12 cellular contexts compared by ENCODE assay signal in genomic region chr22:23404689-23405365, GRCh38.
DNase-seq lines count a peak whose midpoint lies in the region; ATAC-seq, FAIRE-seq and TF ChIP-seq lines count a peak whose summit lies in the region.
"Had no signal": no experiment of that assay in that cellular context is flagged by ENCODE, and none has a peak within 500 bp of the region (broad histone marks: within the 10 kb centered on the region; RNA-seq: fewer than 3 reads in every experiment).

No MANE protein-coding gene starts in this region.

- ATAC-seq in HG03039 (IDR thresholded peaks at IDR 0.05; ENCODE audit: unreplicated experiment), result no peak
- ATAC-seq in GM19397 (IDR thresholded peaks at IDR 0.05; ENCODE audit: unreplicated experiment), result no peak

- intact Hi-C loops in vagina (cut with DNase I), result no loop called here
- intact Hi-C loops in activated T-helper 2 cell treated with anti-CD3 and anti-CD28 coated beads, Interferon-gamma antibody, Interleukin-2, Interleukin-4, amounts not matched to agents 10 μg/mL and 5 μg/mL and 100 μg/mL, durations not matched to agents 14 hours and 24 hours and 36 hours (cut with micrococcal nuclease), result no loop called here

- no peak overlapping the region for H2BK120ac ChIP-seq in H1 (replicated peaks; ENCODE audit: low read depth, low read length)

- no peak overlapping the region for H2BK15ac ChIP-seq in H1 (ENCODE audit: low read length)

- no peak overlapping the region for H3K18ac ChIP-seq in H1 (ENCODE audit: extremely low read depth, low read length)

- H3K4me1 ChIP-seq in NT2/D1 (ENCODE audit: insufficient read depth, insufficient read length) (peaks cover 18% of the 10 kb centered on the region), H1 (replicated peaks in 1 of 4; ENCODE audit: control insufficient read depth in 3 of 4, insufficient read depth in 4 of 4, low read length in 3 of 4) (peaks cover 0 to 8% (median 4%) of the 10 kb centered on the region in 4 experiments; a peak in 4 of 7 replicates), vagina (peaks cover 4% of the 10 kb centered on the region)

- no peak overlapping the region for H2BK12ac ChIP-seq in H1 (ENCODE audit: low read depth, low read length)

- TF ChIP-seq CTCF in H1 (IDR thresholded peaks at IDR 0.05; ENCODE audit: control extremely low read depth in 1 of 3, insufficient read depth in 1 of 3, low read depth in 1 of 3, low read length in 3 of 3) (no peak), neural cell (IDR thresholded peaks at IDR 0.05; ENCODE audit: poor library complexity, severe bottlenecking) (no peak), vagina (IDR thresholded peaks at IDR 0.05) (no peak)

- DNase-seq in EH (ENCODE audit: low read depth) (peak; percentile 65), NT2/D1 (ENCODE audit: low read depth, low spot score) (peak; percentile 20), H1 (ENCODE audit: low read depth in 1 of 2, low spot score in 2 of 2) (peak in 1 of 2 experiments; percentile 89), vagina (ENCODE audit: extremely low spot score in 2 of 2) (no peak)
- no peak for DNase-seq in activated T-helper 2 cell treated with anti-CD3 and anti-CD28 coated beads, Interferon-gamma antibody, Interleukin-2, Interleukin-4, amounts not matched to agents 10 μg/mL and 5 μg/mL and 100 μg/mL, durations not matched to agents 14 hours and 24 hours and 36 hours (ENCODE audit: low spot score)

- H4K20me1 ChIP-seq in H1 (replicated peaks in 1 of 2; ENCODE audit: control insufficient read depth in 1 of 2, insufficient read depth in 2 of 2, low read length in 2 of 2) (peaks cover 0 to 5% of the 10 kb centered on the region in 2 experiments), neural cell (ENCODE audit: insufficient read depth) (no peaks in the 10 kb centered on the region)

- H2AFZ ChIP-seq in H1 (ENCODE audit: low read length) (no peak overlapping the region), neural cell (ENCODE audit: low read depth, low read length) (no peak overlapping the region)

- peaks cover 2% of the 10 kb centered on the region for H3K27me3 Mint-ChIP-seq in activated T-helper 2 cell treated with anti-CD3 and anti-CD28 coated beads, Interferon-gamma antibody, Interleukin-2, Interleukin-4, amounts not matched to agents 10 μg/mL and 5 μg/mL and 100 μg/mL, durations not matched to agents 14 hours and 24 hours and 36 hours (ENCODE audit: low read depth)
- H3K27me3 Mint-ChIP-seq: type B pancreatic cell had no signal

- no peak overlapping the region for H4K5ac ChIP-seq in H1 (ENCODE audit: insufficient read length, low read depth, low read length)

- H3K36me3 ChIP-seq in NT2/D1 (ENCODE audit: insufficient read depth, insufficient read length, low read length) (peaks cover 3% of the 10 kb centered on the region), H1 (ENCODE audit: control insufficient read depth in 2 of 4, insufficient read depth in 4 of 4, low read length in 3 of 4) (no peaks in the 10 kb centered on the region), neural cell (ENCODE audit: insufficient read depth, low read length) (no peaks in the 10 kb centered on the region), vagina (no peaks in the 10 kb centered on the region)
- H3K36me3 ChIP-seq: SJSA1 had no signal

- no peaks in the 10 kb centered on the region for H3K9me3 ChIP-seq in NT2/D1 (ENCODE audit: insufficient read depth, low read length)
- H3K9me3 ChIP-seq in H1 (ENCODE audit: insufficient read depth in 2 of 2, low read depth in 1 of 2, low read length in 1 of 2), result no peaks in the 10 kb centered on the region
- H3K9me3 ChIP-seq in neural cell (ENCODE audit: low read length), result no peaks in the 10 kb centered on the region
- H3K9me3 ChIP-seq in vagina, result no peaks in the 10 kb centered on the region
- H3K9me3 ChIP-seq: SJSA1 had no signal

- no peak for FAIRE-seq in H1 (lab: Jason Lieb, UNC)
- FAIRE-seq: colon, D721Med had no signal

- 70% methylated on average over 7 of the region's 11 CpGs; no CpG with 5 or more reads in 1 of the 2 experiments for WGBS in H1 (ENCODE audit: extremely low coverage in 1 of 2, insufficient coverage in 1 of 2, insufficient read length in 1 of 2, insufficient replicate concordance in 2 of 2, low coverage in 1 of 2, low lambda C conversion rate in 2 of 2, missing lambda C conversion rate in 1 of 2), 2 experiments

- H3K4me2 ChIP-seq in H1 (ENCODE audit: insufficient read depth in 1 of 2, low read depth in 2 of 2, low read length in 2 of 2) (no peak overlapping the region), neural cell (ENCODE audit: low read length) (no peak overlapping the region)

- H4K91ac ChIP-seq in H1 (replicated peaks; ENCODE audit: insufficient read length, low read length), result no peak overlapping the region

- TF ChIP-seq EP300 in H1 (IDR thresholded peaks at IDR 0.05; ENCODE audit: borderline replicate concordance in 1 of 2, low read depth in 2 of 2, low read length in 2 of 2) (no peak), neural cell (conservative IDR thresholded peaks at IDR 0.05; ENCODE audit: poor library complexity, severe bottlenecking) (no peak)

- no peak overlapping the region for H2BK20ac ChIP-seq in H1 (ENCODE audit: low read length)

- H3K36me3 Mint-ChIP-seq in activated T-helper 2 cell treated with anti-CD3 and anti-CD28 coated beads, Interferon-gamma antibody, Interleukin-2, Interleukin-4, amounts not matched to agents 10 μg/mL and 5 μg/mL and 100 μg/mL, durations not matched to agents 14 hours and 24 hours and 36 hours (ENCODE audit: low read depth), result no peaks in the 10 kb centered on the region
- H3K36me3 Mint-ChIP-seq: type B pancreatic cell had no signal

- no peak overlapping the region for H3K4me3 Mint-ChIP-seq in activated T-helper 2 cell treated with anti-CD3 and anti-CD28 coated beads, Interferon-gamma antibody, Interleukin-2, Interleukin-4, amounts not matched to agents 10 μg/mL and 5 μg/mL and 100 μg/mL, durations not matched to agents 14 hours and 24 hours and 36 hours (ENCODE audit: low read depth)

- no peaks in the 10 kb centered on the region for H3F3A ChIP-seq in neural cell (ENCODE audit: insufficient read depth, low read length, poor library complexity, severe bottlenecking)

- H3K9me3 Mint-ChIP-seq in activated T-helper 2 cell treated with anti-CD3 and anti-CD28 coated beads, Interferon-gamma antibody, Interleukin-2, Interleukin-4, amounts not matched to agents 10 μg/mL and 5 μg/mL and 100 μg/mL, durations not matched to agents 14 hours and 24 hours and 36 hours, result no peaks in the 10 kb centered on the region
- H3K9me3 Mint-ChIP-seq: type B pancreatic cell had no signal

- CTCF ChIA-PET in H1 (lab: Charles Lee; ENCODE audit: partially characterized antibody), result interaction anchor here (0.8 to 1.6 kb wide), 6 partner anchors 11 to 186 kb away, joined by 3 to 7 read pairs (median 3); no protein-coding TSS in a partner anchor

- peaks cover 4% of the 10 kb centered on the region; the same call in 1 of the 2 replicates for H3K23me2 ChIP-seq in H1 (ENCODE audit: low read depth, low read length)

- no peak overlapping the region for H3K4ac ChIP-seq in H1 (replicated peaks; ENCODE audit: insufficient read length, low read depth, low read length)

- H3K9ac ChIP-seq in NT2/D1 (ENCODE audit: insufficient read length, low read depth) (no peak overlapping the region), H1 (replicated peaks in 1 of 4; ENCODE audit: extremely low read depth in 1 of 4, low read depth in 3 of 4, low read length in 3 of 4) (no peak overlapping the region), neural cell (ENCODE audit: low read length) (no peak overlapping the region)

- no peak for TF ChIP-seq RAD21 in H1 (IDR thresholded peaks at IDR 0.05 in 1 of 2, conservative IDR thresholded peaks at IDR 0.05 in 1 of 2; ENCODE audit: low read depth in 2 of 2, low read length in 2 of 2)
- TF ChIP-seq RAD21 in neural cell (conservative IDR thresholded peaks at IDR 0.05), result no peak

- no peak overlapping the region for H3K56ac ChIP-seq in H1 (replicated peaks; ENCODE audit: insufficient read length, low read depth, low read length)

- H3K4me3 ChIP-seq in NT2/D1 (ENCODE audit: insufficient read length, low read depth) (no peak overlapping the region), H1 (ENCODE audit: extremely low read depth in 1 of 4, insufficient read depth in 2 of 4, low read depth in 3 of 4, low read length in 4 of 4) (no peak overlapping the region), neural cell (ENCODE audit: low read length) (no peak overlapping the region), vagina (no peak overlapping the region)
- H3K4me3 ChIP-seq: SJSA1 had no signal

- no peaks in the 10 kb centered on the region; the same call in 1 of the 2 replicates for H3K79me1 ChIP-seq in H1 (ENCODE audit: low read depth, low read length)

- no peak overlapping the region for H3K27ac Mint-ChIP-seq in activated T-helper 2 cell treated with anti-CD3 and anti-CD28 coated beads, Interferon-gamma antibody, Interleukin-2, Interleukin-4, amounts not matched to agents 10 μg/mL and 5 μg/mL and 100 μg/mL, durations not matched to agents 14 hours and 24 hours and 36 hours

- no peak overlapping the region for H3K27ac ChIP-seq in H1 (ENCODE audit: low read depth, low read length)
- H3K27ac ChIP-seq in neural cell (ENCODE audit: low read length), result no peak overlapping the region
- H3K27ac ChIP-seq in vagina, result no peak overlapping the region
- H3K27ac ChIP-seq: SJSA1 had no signal

- TF ChIP-seq POLR2A in H1 (IDR thresholded peaks at IDR 0.05; ENCODE audit: control extremely low read depth in 1 of 2, low read depth in 2 of 2, low read length in 2 of 2) (no peak), vagina (IDR thresholded peaks at IDR 0.05) (no peak)

- POLR2A ChIA-PET in H1 (lab: Charles Lee; ENCODE audit: partially characterized antibody), result no interaction called here

- H3K9me2 ChIP-seq in neural cell (ENCODE audit: insufficient read depth, low read length), result no peaks in the 10 kb centered on the region

- no peak overlapping the region for H2AK5ac ChIP-seq in H1 (ENCODE audit: low read depth, low read length)

- no peak overlapping the region for H4K8ac ChIP-seq in H1 (ENCODE audit: extremely low read depth, insufficient read depth, low read length)

- no peaks in the 10 kb centered on the region for H3K4me1 Mint-ChIP-seq in activated T-helper 2 cell treated with anti-CD3 and anti-CD28 coated beads, Interferon-gamma antibody, Interleukin-2, Interleukin-4, amounts not matched to agents 10 μg/mL and 5 μg/mL and 100 μg/mL, durations not matched to agents 14 hours and 24 hours and 36 hours (ENCODE audit: low read depth)

- H3K79me2 ChIP-seq in H1 (ENCODE audit: control insufficient read depth in 1 of 2, insufficient read depth in 2 of 2, low read length in 2 of 2) (no peaks in the 10 kb centered on the region), neural cell (replicated peaks; ENCODE audit: insufficient read depth, low read length) (no peaks in the 10 kb centered on the region)

- no peak overlapping the region for H3K14ac ChIP-seq in H1 (ENCODE audit: insufficient read length)

- no peak overlapping the region for H3K23ac ChIP-seq in H1 (ENCODE audit: insufficient read length)

- H3K27me3 ChIP-seq in NT2/D1 (ENCODE audit: insufficient read depth, insufficient read length) (no peaks in the 10 kb centered on the region), H1 (replicated peaks in 1 of 4; ENCODE audit: control insufficient read depth in 3 of 4, extremely low read depth in 1 of 4, insufficient read depth in 3 of 4, low read length in 3 of 4) (peaks cover 0 to 9% (median 0%) of the 10 kb centered on the region in 4 experiments; a peak in 3 of 7 replicates), neural cell (ENCODE audit: insufficient read depth, low read depth, low read length) (no peaks in the 10 kb centered on the region), vagina (no peaks in the 10 kb centered on the region)
- H3K27me3 ChIP-seq: SJSA1 had no signal

- H2BK5ac ChIP-seq in H1 (ENCODE audit: low read depth, low read length), result no peak overlapping the region

Comparison
In these comparisons a context has a peak if more than half of its experiments do, and no peak if none do; other contexts are left out.
1. DNase-seq: peak in EH (single experiment) and NT2/D1 (single experiment); none in vagina (0 of 2) and activated T-helper 2 cell treated with anti-CD3 and anti-CD28 coated beads, Interferon-gamma antibody, Interleukin-2, Interleukin-4, amounts not matched to agents 10 μg/mL and 5 μg/mL and 100 μg/mL, durations not matched to agents 14 hours and 24 hours and 36 hours (single experiment).